8 cellular contexts compared by ENCODE assay signal in the genomic region with DNA sequence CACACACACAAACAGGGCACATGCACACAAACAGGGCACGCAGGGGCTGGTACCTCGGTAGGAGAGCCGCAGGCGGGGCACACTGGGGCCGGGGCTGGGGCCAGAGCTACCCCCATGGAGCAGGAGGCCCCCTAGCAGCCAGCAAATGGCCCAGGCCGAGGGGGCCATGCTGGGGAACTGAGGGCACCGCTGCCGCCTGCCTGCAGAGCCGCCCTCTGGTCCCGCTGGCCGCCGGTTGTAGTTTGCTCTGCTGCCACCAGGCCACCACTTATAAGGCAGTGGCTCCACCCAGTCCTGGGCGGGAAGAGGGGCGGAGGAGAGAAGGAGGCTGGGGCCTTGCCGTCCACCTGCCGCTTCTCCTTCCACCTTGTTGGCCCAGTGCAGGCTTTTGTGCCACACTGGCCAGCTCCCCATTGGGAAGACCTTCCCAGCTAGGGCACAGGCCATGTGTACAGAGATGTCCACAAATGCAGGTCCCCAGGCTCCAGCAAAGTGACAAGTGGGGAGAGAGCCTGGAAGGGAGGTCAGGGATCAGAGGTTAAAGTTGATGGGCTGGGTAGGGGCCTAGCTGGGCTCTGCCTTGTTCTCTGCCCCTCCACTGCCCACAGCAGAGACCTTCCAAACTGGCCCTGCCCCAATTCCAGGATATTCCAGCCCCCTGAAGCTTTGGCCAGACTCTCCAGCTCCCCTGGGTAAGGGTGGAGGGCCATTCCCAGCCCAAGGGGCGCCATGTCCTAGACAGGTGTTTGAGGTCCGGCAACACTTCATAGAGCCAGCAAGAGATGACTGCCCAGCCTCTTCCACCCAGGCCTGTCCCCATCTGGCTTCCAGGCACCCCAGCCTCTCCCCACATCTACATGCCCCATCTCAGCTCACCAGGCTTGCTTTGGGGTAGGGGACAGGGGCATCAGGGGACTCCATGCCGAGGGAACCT. TPM values are rescaled to one million over a fixed set of nuclear protein-coding genes. Genes with fewer than 3 reads are reported as not detected.
DNase-seq lines count a peak whose midpoint lies in the region; ATAC-seq, FAIRE-seq and TF ChIP-seq lines count a peak whose summit lies in the region.

Gene SEMA3G (minus strand): TSS at position 244 of the 934 bp plus-strand sequence. CDS start 76 bp downstream, at position 168.

- H3K4me1 Mint-ChIP-seq in memory B cell, result peaks cover 16% of the 10 kb centered on the region

- no peak for TF ChIP-seq POLR2A in GM12891 (IDR thresholded peaks at IDR 0.05; ENCODE audit: low read depth, low read length)

- DNase-seq in GM12891 (ENCODE audit: insufficient read length, low spot score), result peak; percentile 88
- peak; percentile 42 for DNase-seq in NCI-H460 (ENCODE audit: extremely low read depth, low read depth)
- DNase-seq in activated CD4-positive, alpha-beta T cell treated with anti-CD3 and anti-CD28 coated beads for 48 hours, result peak; percentile 89
- DNase-seq in dermis blood vessel endothelial cell, result peak; percentile 88
- peak; percentile 60 to 63 for DNase-seq in memory B cell (ENCODE audit: low spot score in 2 of 2)
- DNase-seq in stimulated activated CD8-positive, alpha-beta memory T cell treated with anti-CD3 and anti-CD28 coated beads, Interleukin-4, amount 100 ng/mL, for 48 hours, result peak; percentile 86
- DNase-seq in NCI-H2171 treated with DMSO at 0.1 percent for 48 hours (lab: John Stamatoyannopoulos, UW), result no peak

- ATAC-seq in HG02678 (IDR thresholded peaks at IDR 0.05; ENCODE audit: unreplicated experiment) (peak; percentile 86), memory B cell (ENCODE audit: low read depth) (peak; percentile 95)

- H3K27ac Mint-ChIP-seq in memory B cell, result no peak within 1 kb of the TSS

- H3K36me3 Mint-ChIP-seq in memory B cell, result no peaks in the 10 kb centered on the region

- peaks cover 3% of the 10 kb centered on the region for H3K27me3 Mint-ChIP-seq in memory B cell

- no peak within 1 kb of the TSS for H3K4me3 Mint-ChIP-seq in memory B cell

- FAIRE-seq in GM12891 (lab: Jason Lieb, UNC), result peak; percentile 95

- H3K9me3 Mint-ChIP-seq in memory B cell, result no peaks in the 10 kb centered on the region

TF ChIP-seq in GM12891, 5 proteins besides CTCF, POLR2A, EP300 and RAD21:
- no peak for TF ChIP-seq PAX5 (IDR thresholded peaks at IDR 0.05; ENCODE audit: insufficient read depth, low read length, severe bottlenecking)
- no peak for TF ChIP-seq POLR2AphosphoS5 (IDR thresholded peaks at IDR 0.05; ENCODE audit: low read depth, low read length)
- no peak for TF ChIP-seq POU2F2 (IDR thresholded peaks at IDR 0.05; ENCODE audit: low read depth, low read length)
- no peak for TF ChIP-seq SPI1 (IDR thresholded peaks at IDR 0.05; ENCODE audit: low read depth, low read length)
- TF ChIP-seq TAF1 (IDR thresholded peaks at IDR 0.05; ENCODE audit: low read depth, low read length), result no peak

RNA-seq across cellular contexts. Expression of gene SEMA3G, which starts in this region (rescaled TPM):
- polyA plus RNA-seq in GM12891 (2012; ENCODE audit: low read depth, missing spikeins), result 0.03 TPM
- 0.10 and 0.35 TPM in 2 replicates for total RNA-seq in NCI-H460 (2014; rRNA removed; shearing (Covaris generic))
- polyA plus RNA-seq in NCI-H460 (2014; cell fraction: nucleus; rRNA removed), result 0.50 TPM in 1 of 2 replicates, not detected in the other
- total RNA-seq in dermis blood vessel endothelial cell, result 30.5 and 30.9 TPM in 2 replicates

Comparison
In these comparisons a context has a peak if more than half of its experiments do, and no peak if none do; other contexts are left out.
1. RNA of gene SEMA3G (total RNA-seq): 30.5 to 30.9 TPM in dermis blood vessel endothelial cell; 0.10 to 0.35 TPM in NCI-H460; every median in the first group is over 10 times any median in the second.
2. Peak in DNase-seq in NCI-H460; RNA of the gene not detected or under 1 TPM.